27 cellular contexts compared by ENCODE assay signal in the genomic region with DNA sequence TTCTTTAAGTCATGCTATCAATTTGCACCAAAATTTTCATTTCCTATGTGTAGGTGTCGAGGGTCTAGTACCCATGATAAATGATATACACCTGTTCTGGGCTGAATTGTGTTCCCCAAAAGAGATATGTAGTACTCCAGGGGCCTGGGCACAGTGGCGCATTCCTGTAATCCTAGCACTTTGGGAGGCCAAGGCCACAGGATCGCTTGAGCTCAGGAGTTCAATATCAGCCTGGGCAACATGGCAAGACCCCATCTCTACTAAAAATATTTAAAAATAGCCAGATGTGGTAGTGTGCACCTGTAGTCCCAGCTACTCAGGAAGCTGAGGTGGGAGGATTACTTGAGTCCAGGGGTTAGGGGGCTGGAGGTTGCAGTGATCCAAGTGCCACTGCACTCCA.
"Had no signal": no experiment of that assay in that cellular context is flagged by ENCODE, and none has a peak within 500 bp of the region (broad histone marks: within the 10 kb centered on the region; RNA-seq: fewer than 3 reads in every experiment).

No MANE protein-coding gene starts in this region.

- H3K4me1 ChIP-seq: colonic mucosa, lower lobe of right lung had no signal

- H3K27ac ChIP-seq: colonic mucosa, dorsolateral prefrontal cortex, epithelial cell of prostate, esophagus squamous epithelium, gastrocnemius medialis, heart left ventricle, hepatocyte, left lung, lower lobe of right lung had no signal

- H3K9me3 ChIP-seq: colonic mucosa, esophagus squamous epithelium, gastrocnemius medialis, heart left ventricle, left lung, lower lobe of right lung, mucosa of descending colon had no signal

- H3K4me3 ChIP-seq: colonic mucosa, dorsolateral prefrontal cortex, esophagus squamous epithelium, gastrocnemius medialis, heart left ventricle, hepatocyte, left lung, lower lobe of right lung, mucosa of descending colon had no signal

- ATAC-seq: esophagus mucosa, gastrocnemius medialis, heart left ventricle, left cardiac atrium, left lung, left ventricle myocardium superior, lower lobe of right lung had no signal

- H3K4me3 Mint-ChIP-seq: immature natural killer cell, mesothelial cell of epicardium, naive B cell had no signal

- H3K27me3 Mint-ChIP-seq: naive B cell had no signal

- H3K9me3 Mint-ChIP-seq: immature natural killer cell, mesothelial cell of epicardium, naive B cell had no signal

- H3K4me2 ChIP-seq: hepatocyte had no signal

- DNase-seq: colonic mucosa; cortex of kidney; dermis blood vessel endothelial cell; dorsolateral prefrontal cortex; effector CD4-positive, alpha-beta T cell; effector memory CD4-positive, alpha-beta T cell; erythroblast; esophagus squamous epithelium; foreskin fibroblast; foreskin melanocyte; gastrocnemius medialis; heart left ventricle; hypothalamus; immature natural killer cell; left cardiac atrium; left lung; left ventricle myocardium superior; lower lobe of right lung; mesenchymal stem cell; mucosa of descending colon; naive B cell had no signal

- H3K27me3 ChIP-seq: colonic mucosa, dorsolateral prefrontal cortex, esophagus squamous epithelium, gastrocnemius medialis, heart left ventricle, hepatocyte, left lung had no signal

- H3K27ac Mint-ChIP-seq: mesothelial cell of epicardium had no signal

- H3K36me3 ChIP-seq: colonic mucosa, gastrocnemius medialis had no signal

- H2AFZ ChIP-seq: hepatocyte had no signal

- FAIRE-seq: endothelial cell of umbilical vein, keratinocyte had no signal
